Comparison of ENCODE assay signal across 2 cellular contexts in the genomic region with DNA sequence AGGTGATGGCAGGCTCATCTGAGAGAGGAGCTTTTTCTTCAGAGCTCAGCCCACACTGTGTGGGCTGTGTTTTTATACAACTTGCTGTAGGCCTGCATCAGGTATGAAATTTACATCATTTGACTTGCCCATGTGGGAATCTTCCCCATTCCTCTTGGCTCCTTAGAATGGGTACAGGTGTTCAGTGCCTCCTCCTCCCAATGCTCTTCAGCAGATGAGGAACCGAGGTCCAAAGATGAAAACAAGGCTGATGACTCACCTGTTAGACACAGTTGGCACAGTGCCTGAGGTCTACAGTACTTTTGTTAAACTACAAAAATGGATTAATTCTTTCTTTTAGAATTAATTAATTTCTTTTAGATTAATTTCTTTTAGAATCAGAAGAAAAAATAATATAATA.
TF ChIP-seq lines count a peak whose summit lies in the region.

No MANE protein-coding gene starts in this region.

TF ChIP-seq in SK-N-SH, 30 proteins besides CTCF, POLR2A, EP300 and RAD21 (continued from another document):
- TF ChIP-seq SMC3 (IDR thresholded peaks at IDR 0.05; ENCODE audit: low read depth, low read length) (no peak), NFIC (IDR thresholded peaks at IDR 0.05; ENCODE audit: borderline replicate concordance) (peak; percentile 69), FOXM1 (IDR thresholded peaks at IDR 0.05; ENCODE audit: low read depth) (no peak), ELF1 (IDR thresholded peaks at IDR 0.05) (no peak), FOXJ3 (CRISPR knock-in tag; IDR thresholded peaks at IDR 0.05) (no peak), TCF12 (IDR thresholded peaks at IDR 0.05) (peak; percentile 45)

TF ChIP-seq in SK-N-SH treated with all-trans-retinoic acid at 6 μM for 48 hours, 23 proteins besides CTCF, POLR2A, EP300 and RAD21 (continued from another document):
- TF ChIP-seq ISL1 (CRISPR knock-in tag; IDR thresholded peaks at IDR 0.05), result no peak
- TF ChIP-seq OSR1 (CRISPR knock-in tag; IDR thresholded peaks at IDR 0.05), result no peak
- TF ChIP-seq, protein P1, sequence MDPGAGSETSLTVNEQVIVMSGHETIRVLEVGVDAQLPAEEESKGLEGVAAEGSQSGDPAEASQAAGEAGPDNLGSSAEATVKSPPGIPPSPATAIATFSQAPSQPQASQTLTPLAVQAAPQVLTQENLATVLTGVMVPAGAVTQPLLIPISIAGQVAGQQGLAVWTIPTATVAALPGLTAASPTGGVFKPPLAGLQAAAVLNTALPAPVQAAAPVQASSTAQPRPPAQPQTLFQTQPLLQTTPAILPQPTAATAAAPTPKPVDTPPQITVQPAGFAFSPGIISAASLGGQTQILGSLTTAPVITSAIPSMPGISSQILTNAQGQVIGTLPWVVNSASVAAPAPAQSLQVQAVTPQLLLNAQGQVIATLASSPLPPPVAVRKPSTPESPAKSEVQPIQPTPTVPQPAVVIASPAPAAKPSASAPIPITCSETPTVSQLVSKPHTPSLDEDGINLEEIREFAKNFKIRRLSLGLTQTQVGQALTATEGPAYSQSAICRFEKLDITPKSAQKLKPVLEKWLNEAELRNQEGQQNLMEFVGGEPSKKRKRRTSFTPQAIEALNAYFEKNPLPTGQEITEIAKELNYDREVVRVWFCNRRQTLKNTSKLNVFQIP (CRISPR knock-in tag; IDR thresholded peaks at IDR 0.05; ENCODE audit: borderline replicate concordance, low read depth), result no peak
- TF ChIP-seq ZNF565 (CRISPR knock-in tag; conservative IDR thresholded peaks at IDR 0.05; ENCODE audit: low read depth), result no peak
- TF ChIP-seq ESRRG (CRISPR knock-in tag; IDR thresholded peaks at IDR 0.05), result no peak
- no peak for TF ChIP-seq TCF4 (CRISPR knock-in tag; IDR thresholded peaks at IDR 0.05; ENCODE audit: borderline replicate concordance)
TF ChIP-seq in SK-N-SH treated with all-trans-retinoic acid at 6 μM for 48 hours: peak in this region for 0.
